8 cellular contexts compared by ENCODE assay signal in genomic region chr19:42396248-42396541, GRCh38. TPM values are rescaled to one million over a fixed set of nuclear protein-coding genes. Genes with fewer than 3 reads are reported as not detected.
DNase-seq lines count a peak whose midpoint lies in the region; ATAC-seq, FAIRE-seq and TF ChIP-seq lines count a peak whose summit lies in the region.

No MANE protein-coding gene starts in this region.

- WGBS in A549 (ENCODE audit: missing lambda C conversion rate): 22% methylated on average over 3 of the region's 3 CpGs
- WGBS in ovary, 3 donors: 42 to 55% (median 43%) methylated on average over 3 of the region's 3 CpGs

- H3K27ac ChIP-seq in A549: peak overlapping the region; percentile 79 to 87
- peak overlapping the region; percentile 88 for H3K27ac ChIP-seq in neutrophil
- H3K27ac ChIP-seq in ovary: no peak overlapping the region

- TF ChIP-seq POLR2A in A549 (IDR thresholded peaks at IDR 0.05; ENCODE audit: low read length) (no peak), ovary (IDR thresholded peaks at IDR 0.05) (no peak)

- DNase-seq in A549 (ENCODE audit: low read depth in 1 of 2, low spot score in 1 of 2): no peak
- peak; percentile 56 for DNase-seq in SK-MEL-5 (ENCODE audit: low read depth, low spot score)
- DNase-seq in epithelial cell of proximal tubule (ENCODE audit: low read depth): no peak
- DNase-seq in cerebellar nuclear complex (lab: John Stamatoyannopoulos, UW): no peak
- DNase-seq in T1000 (lab: John Stamatoyannopoulos, UW): no peak
- no peak for DNase-seq in ovary

- H3K9me3 ChIP-seq in A549 (no peaks in the 10 kb centered on the region), neutrophil (no peaks in the 10 kb centered on the region), ovary (no peaks in the 10 kb centered on the region)

- TF ChIP-seq EP300 in A549 (IDR thresholded peaks at IDR 0.05) (no peak), ovary (IDR thresholded peaks at IDR 0.05) (no peak)

- intact Hi-C loops in ovary (cut with DNase I): loop anchor here in 1 of 4 donors (10.0 kb wide), 1 partner anchor 151 kb away; the partner anchor contains the start of gene GSK3A

- peak overlapping the region; percentile 75 for H3K4me2 ChIP-seq in A549

- H3K4me3 ChIP-seq in A549 (peak overlapping the region; percentile 62), epithelial cell of proximal tubule (ENCODE audit: low read depth, low read length) (peak overlapping the region; percentile 70), neutrophil (ENCODE audit: low read depth in 1 of 2, low read length in 1 of 2) (peak overlapping the region; percentile 73 to 77), ovary (no peak overlapping the region)

- ATAC-seq in A549: peak; percentile 53 to 56
- ATAC-seq in GM21526 (IDR thresholded peaks at IDR 0.05; ENCODE audit: low FRiP score, unreplicated experiment): peak; percentile 4

- TF ChIP-seq RAD21 in A549 (conservative IDR thresholded peaks at IDR 0.05 in 1 of 2, IDR thresholded peaks at IDR 0.05 in 1 of 2): no peak

- H3K36me3 ChIP-seq in neutrophil (no peaks in the 10 kb centered on the region), ovary (no peaks in the 10 kb centered on the region)

- POLR2A ChIA-PET in A549 (lab: Yijun Ruan, JAX): interaction anchor here (0.6 to 2.7 kb wide), 16 partner anchors 9 to 224 kb away, joined by 3 to 29 read pairs (median 4); partner anchors contain the start of genes GSK3A and PAFAH1B3

- TF ChIP-seq CTCF in A549 (IDR thresholded peaks at IDR 0.05): no peak
- TF ChIP-seq CTCF in epithelial cell of proximal tubule (conservative IDR thresholded peaks at IDR 0.05; ENCODE audit: low read depth, low read length): no peak
- TF ChIP-seq CTCF in neutrophil (IDR thresholded peaks at IDR 0.05): no peak
- TF ChIP-seq CTCF in ovary (IDR thresholded peaks at IDR 0.05): no peak

- FAIRE-seq in A549 (lab: Jason Lieb, UNC): no peak

- in situ Hi-C loops in SK-MEL-5 (cut with HindIII; ENCODE audit: low pct_unique_long_range_greater_than_20kb, low sequenced_read_pairs): no loop called here

- H3K27me3 ChIP-seq in neutrophil: peaks cover 12% of the 10 kb centered on the region
- no peaks in the 10 kb centered on the region for H3K27me3 ChIP-seq in ovary

- CTCF ChIA-PET in A549 (lab: Yijun Ruan, JAX): interaction anchor here (1.0 to 17.1 kb wide), 14 partner anchors 10 to 1036 kb away, joined by 3 to 302 read pairs (median 6); partner anchors contain the start of genes CNFN, CXCL17 and POU2F2

- H3K4me1 ChIP-seq in A549 (peaks cover 22% of the 10 kb centered on the region), neutrophil (ENCODE audit: control insufficient read depth in 1 of 2, insufficient read depth in 1 of 2, low read depth in 1 of 2, low read length in 1 of 2) (peaks cover 22 to 33% of the 10 kb centered on the region in 2 experiments), ovary (ENCODE audit: insufficient read depth) (peaks cover 9% of the 10 kb centered on the region)

TF ChIP-seq in A549, 52 proteins besides CTCF, POLR2A, EP300 and RAD21:
- no peak for TF ChIP-seq ZSCAN20 (CRISPR knock-in tag; IDR thresholded peaks at IDR 0.05)
- TF ChIP-seq CBX8 (IDR thresholded peaks at IDR 0.05): no peak
- TF ChIP-seq TFCP2L1 (CRISPR knock-in tag; IDR thresholded peaks at IDR 0.05): peak; percentile 47; the same call in 1 of the 2 replicates
- no peak for TF ChIP-seq RCOR1 (IDR thresholded peaks at IDR 0.05; ENCODE audit: low read depth, low read length)
- no peak for TF ChIP-seq GATA3 (IDR thresholded peaks at IDR 0.05; ENCODE audit: borderline replicate concordance)
- TF ChIP-seq KDM5A (IDR thresholded peaks at IDR 0.05): no peak
- TF ChIP-seq, protein P1, sequence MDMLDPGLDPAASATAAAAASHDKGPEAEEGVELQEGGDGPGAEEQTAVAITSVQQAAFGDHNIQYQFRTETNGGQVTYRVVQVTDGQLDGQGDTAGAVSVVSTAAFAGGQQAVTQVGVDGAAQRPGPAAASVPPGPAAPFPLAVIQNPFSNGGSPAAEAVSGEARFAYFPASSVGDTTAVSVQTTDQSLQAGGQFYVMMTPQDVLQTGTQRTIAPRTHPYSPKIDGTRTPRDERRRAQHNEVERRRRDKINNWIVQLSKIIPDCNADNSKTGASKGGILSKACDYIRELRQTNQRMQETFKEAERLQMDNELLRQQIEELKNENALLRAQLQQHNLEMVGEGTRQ (IDR thresholded peaks at IDR 0.05): no peak
- no peak for TF ChIP-seq MAZ (IDR thresholded peaks at IDR 0.05; ENCODE audit: borderline replicate concordance, low read depth, low read length)

RNA-seq across cellular contexts. Expression of gene CNFN, which starts 6.1 kb away (rescaled TPM):
- 5.1 and 11.9 TPM in 2 replicates for polyA plus RNA-seq in A549 (2011; rRNA removed)
- polyA plus RNA-seq in A549 (2012; cell fraction: cytosol; rRNA removed): 39.9 and 41.0 TPM in 2 replicates
- polyA plus RNA-seq in A549 (2012; cell fraction: nucleus; rRNA removed): 23.1 and 33.3 TPM in 2 replicates
- 33.2 to 44.6 TPM (median 33.6 TPM) in 3 replicates for polyA plus RNA-seq in A549 (2017; fragmentation: RNase III; extraction: RNeasy Plus Mini Kit Qiagen cat#74134 plus additional on column Dnase treatment)
- polyA minus RNA-seq in A549 (2011; rRNA and poly(A)+ RNA removed): 1.4 and 5.2 TPM in 2 replicates
- 0.77 TPM in 1 of 2 replicates, not detected in the other for total RNA-seq in SK-MEL-5 (2014; rRNA removed; shearing (Covaris generic))
- polyA plus RNA-seq in SK-MEL-5 (2015; cell fraction: cytosol; rRNA removed): 1.0 and 3.9 TPM in 2 replicates
- not detected in 2 replicates for polyA plus RNA-seq in SK-MEL-5 (2015; cell fraction: nucleus; rRNA removed)
- 5.0 and 5.7 TPM in 2 replicates for total RNA-seq in epithelial cell of proximal tubule
- total RNA-seq in ovary: not detected
- polyA plus RNA-seq in ovary: under 1 TPM; 0.47 to 0.91 TPM

RNA-seq across cellular contexts. Expression of gene LIPE, which starts 31.0 kb away (rescaled TPM):
- polyA plus RNA-seq in A549 (2011; rRNA removed) (1.6 and 2.6 TPM in 2 replicates), A549 (2017; fragmentation: RNase III; extraction: RNeasy Plus Mini Kit Qiagen cat#74134 plus additional on column Dnase treatment) (2.5 to 3.2 TPM (median 2.7 TPM) in 3 replicates), ovary (1 to 10 TPM; 1.7 to 7.9 TPM)
- polyA plus RNA-seq in A549 (2012; cell fraction: cytosol; rRNA removed): 4.3 and 6.6 TPM in 2 replicates
- 8.5 and 10.1 TPM in 2 replicates for polyA plus RNA-seq in A549 (2012; cell fraction: nucleus; rRNA removed)
- 2.3 and 3.4 TPM in 2 replicates for polyA minus RNA-seq in A549 (2011; rRNA and poly(A)+ RNA removed)
- total RNA-seq in SK-MEL-5 (2014; rRNA removed; shearing (Covaris generic)): not detected in 2 replicates
- polyA plus RNA-seq in SK-MEL-5 (2015; cell fraction: cytosol; rRNA removed): not detected in 2 replicates
- not detected in 2 replicates for polyA plus RNA-seq in SK-MEL-5 (2015; cell fraction: nucleus; rRNA removed)
- total RNA-seq in epithelial cell of proximal tubule (3.7 and 11.4 TPM in 2 replicates), ovary (10 to 100 TPM in 3 of 7 donors, 1 to 10 TPM in 4; 2.3 to 15.1 (median 5.4) TPM)

RNA-seq across cellular contexts. Expression of gene CXCL17, which starts 46.6 kb away (rescaled TPM):
- polyA plus RNA-seq in A549 (2011; rRNA removed) (0.13 and 0.14 TPM in 2 replicates), A549 (2017; fragmentation: RNase III; extraction: RNeasy Plus Mini Kit Qiagen cat#74134 plus additional on column Dnase treatment) (not detected in 3 replicates), ovary (not detected)
- 0.08 and 0.09 TPM in 2 replicates for polyA plus RNA-seq in A549 (2012; cell fraction: cytosol; rRNA removed)
- not detected in 2 replicates for polyA plus RNA-seq in A549 (2012; cell fraction: nucleus; rRNA removed)
- polyA minus RNA-seq in A549 (2011; rRNA and poly(A)+ RNA removed): not detected in 2 replicates
- 0.34 TPM in 1 of 2 replicates, not detected in the other for total RNA-seq in SK-MEL-5 (2014; rRNA removed; shearing (Covaris generic))
- 0.52 and 0.79 TPM in 2 replicates for polyA plus RNA-seq in SK-MEL-5 (2015; cell fraction: cytosol; rRNA removed)
- not detected in 2 replicates for polyA plus RNA-seq in SK-MEL-5 (2015; cell fraction: nucleus; rRNA removed)
- total RNA-seq in epithelial cell of proximal tubule (not detected in 2 replicates), ovary (under 1 TPM in 2 of 7 donors, not detected in 5; 0.32 to 0.46 TPM)

Comparison
In these comparisons a context has a peak if more than half of its experiments do, and no peak if none do; other contexts are left out.
1. H3K27ac ChIP-seq: peak in A549 (2 of 2) and neutrophil (single experiment); none in ovary (0 of 2).